ENCODE assay signal across 1 cellular context in the genomic region with DNA sequence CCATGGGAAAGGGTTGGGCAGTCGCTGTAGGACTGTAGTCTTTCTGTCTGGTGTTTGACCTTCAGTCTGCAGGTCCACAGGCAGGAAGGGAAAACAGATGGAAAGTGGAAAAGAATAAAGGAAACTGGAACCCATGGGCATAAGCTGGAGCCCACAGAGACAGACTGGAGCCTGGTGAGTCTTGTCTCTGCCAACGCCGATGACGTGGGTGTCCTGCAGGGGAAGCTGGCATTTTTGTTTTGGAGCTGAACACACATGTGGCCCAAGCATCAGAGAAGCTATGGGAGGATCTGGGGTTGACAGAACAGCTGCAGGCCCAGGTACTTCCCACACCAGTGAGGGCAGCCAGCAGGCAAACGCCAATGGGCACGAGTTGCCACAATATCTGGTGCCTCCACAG.
TF ChIP-seq lines count a peak whose summit lies in the region.

No MANE protein-coding gene starts in this region.

TF ChIP-seq in GM12878, 131 proteins besides CTCF, POLR2A, EP300 and RAD21 (continued from another document):
- TF ChIP-seq ZBTB40 (IDR thresholded peaks at IDR 0.05; ENCODE audit: borderline replicate concordance) (no peak), NR2F1 (conservative IDR thresholded peaks at IDR 0.05) (no peak), HDGF (IDR thresholded peaks at IDR 0.05) (no peak), EED (IDR thresholded peaks at IDR 0.05; ENCODE audit: low read depth) (no peak), IKZF1 (conservative IDR thresholded peaks at IDR 0.05) (no peak), SMAD5 (IDR thresholded peaks at IDR 0.05; ENCODE audit: low read depth) (no peak), FOXM1 (IDR thresholded peaks at IDR 0.05; ENCODE audit: low read depth, low read length) (no peak), MXI1 (IDR thresholded peaks at IDR 0.05; ENCODE audit: low read depth, low read length) (no peak), EZH2 (IDR thresholded peaks at IDR 0.05; ENCODE audit: borderline replicate concordance, control insufficient read depth, low read depth, low read length) (no peak), TARDBP (IDR thresholded peaks at IDR 0.05; ENCODE audit: borderline replicate concordance) (no peak), POLR2AphosphoS5 (IDR thresholded peaks at IDR 0.05; ENCODE audit: low read length) (no peak)
